ENCODE assay signal across 10 cellular contexts in the genomic region with DNA sequence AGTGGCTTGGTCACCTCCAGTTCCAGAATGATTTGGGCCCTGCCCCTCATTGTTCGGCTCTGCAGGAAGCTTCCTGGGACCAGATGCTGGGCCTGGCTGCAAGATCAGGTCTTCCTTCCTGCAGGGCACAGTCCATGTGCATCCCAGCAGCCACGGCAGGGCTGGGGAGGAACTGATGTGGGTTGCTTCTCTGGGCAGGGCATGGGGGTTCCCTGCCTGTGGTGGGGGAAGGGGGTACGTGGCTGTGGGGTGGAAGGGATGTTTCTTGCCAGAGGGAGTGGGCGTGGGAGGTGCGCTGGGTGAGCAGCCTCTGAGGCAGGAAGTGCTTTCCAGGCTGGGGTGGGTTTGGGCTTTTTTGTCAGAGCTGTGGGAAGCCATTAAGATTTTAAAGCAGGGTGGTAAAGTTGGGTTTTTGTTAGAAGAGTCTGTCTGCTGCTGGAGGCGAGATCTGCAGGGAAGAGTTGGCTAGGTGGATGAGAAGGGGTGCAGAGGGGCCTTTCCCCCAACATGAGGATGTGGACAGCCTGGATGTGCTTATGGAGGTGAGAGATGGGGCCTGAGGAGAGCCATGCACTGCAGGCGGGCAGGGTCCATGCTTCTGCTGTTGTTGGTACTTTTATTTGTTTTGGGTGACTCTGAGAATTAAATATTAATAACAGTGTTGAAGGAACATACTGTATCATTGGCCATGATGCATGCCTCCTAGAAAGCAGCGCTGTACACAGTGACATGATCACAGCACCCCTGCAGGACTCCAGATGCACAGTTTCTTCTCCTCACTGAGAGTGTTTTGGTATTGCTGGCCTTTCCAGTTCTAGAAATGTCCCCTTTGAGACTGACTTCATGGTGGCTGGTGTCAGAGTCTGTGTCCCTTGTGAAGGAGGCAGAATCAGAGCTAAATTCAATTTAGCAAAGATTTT. TPM values are rescaled to one million over a fixed set of nuclear protein-coding genes. Genes with fewer than 3 reads are reported as not detected.
DNase-seq lines count a peak whose midpoint lies in the region; ATAC-seq, FAIRE-seq and TF ChIP-seq lines count a peak whose summit lies in the region.
"Had no signal": no experiment of that assay in that cellular context is flagged by ENCODE, and none has a peak within 500 bp of the region (broad histone marks: within the 10 kb centered on the region; RNA-seq: fewer than 3 reads in every experiment).

No MANE protein-coding gene starts in this region.

- DNase-seq in activated CD4-positive, alpha-beta T cell treated with anti-CD3 and anti-CD28 coated beads, Interleukin-2, amount 10 ng/mL, durations not matched to agents 24 days and 14 days: peak; percentile 81
- DNase-seq in effector memory CD8-positive, alpha-beta T cell: no peak
- no peak for DNase-seq in OCI-M1 (lab: John Stamatoyannopoulos, UW)
- no peak for DNase-seq in NCI-H128 (lab: John Stamatoyannopoulos, UW; ENCODE audit: unreplicated experiment)
- no peak for DNase-seq in RKO (ENCODE audit: low spot score)
- DNase-seq in GM12892 (ENCODE audit: insufficient read length): no peak
- DNase-seq: kidney, posterior cingulate gyrus had no signal

- peak overlapping the region; percentile 24 to 81 (median 25) for H3K27ac Mint-ChIP-seq in IgD-negative memory B cell
- peak overlapping the region; percentile 82 for H3K27ac Mint-ChIP-seq in activated CD4-positive, alpha-beta T cell treated with anti-CD3 and anti-CD28 coated beads, Interleukin-2, amount 10 ng/mL, durations not matched to agents 24 days and 14 days
- H3K27ac Mint-ChIP-seq in effector memory CD8-positive, alpha-beta T cell: peak overlapping the region; percentile 74 to 94
- peak overlapping the region; percentile 79 for H3K27ac Mint-ChIP-seq in stimulated activated memory B cell treated with anti-CD40 and anti-IgM and Interleukin-4, amounts not matched to agents 10 μg/mL and 1 μg/mL and 100 μg/mL, for 72 hours

- no peaks in the 10 kb centered on the region for H3K9me3 Mint-ChIP-seq in IgD-negative memory B cell
- no peaks in the 10 kb centered on the region for H3K9me3 Mint-ChIP-seq in activated CD4-positive, alpha-beta T cell treated with anti-CD3 and anti-CD28 coated beads, Interleukin-2, amount 10 ng/mL, durations not matched to agents 24 days and 14 days
- H3K9me3 Mint-ChIP-seq in effector memory CD8-positive, alpha-beta T cell: no peaks in the 10 kb centered on the region
- H3K9me3 Mint-ChIP-seq in stimulated activated memory B cell treated with anti-CD40 and anti-IgM and Interleukin-4, amounts not matched to agents 10 μg/mL and 1 μg/mL and 100 μg/mL, for 72 hours: no peaks in the 10 kb centered on the region

- intact Hi-C loops in activated CD4-positive, alpha-beta T cell treated with anti-CD3 and anti-CD28 coated beads, Interleukin-2, amount 10 ng/mL, durations not matched to agents 24 days and 14 days (cut with micrococcal nuclease): loop anchor here (5.0 kb wide), 1 partner anchor 42 kb away; no protein-coding TSS in a partner anchor

- peak; percentile 67 for ATAC-seq in effector memory CD8-positive, alpha-beta T cell (replicated peaks)
- ATAC-seq in stimulated activated memory B cell treated with anti-CD40 and anti-IgM and Interleukin-4, amounts not matched to agents 10 μg/mL and 1 μg/mL and 100 μg/mL, for 72 hours: peak; percentile 39

- H3K4me1 Mint-ChIP-seq in IgD-negative memory B cell: peaks cover 10 to 30% (median 21%) of the 10 kb centered on the region in 3 donors
- H3K4me1 Mint-ChIP-seq in activated CD4-positive, alpha-beta T cell treated with anti-CD3 and anti-CD28 coated beads, Interleukin-2, amount 10 ng/mL, durations not matched to agents 24 days and 14 days: peaks cover 40% of the 10 kb centered on the region
- peaks cover 36 to 45% of the 10 kb centered on the region in 2 donors for H3K4me1 Mint-ChIP-seq in effector memory CD8-positive, alpha-beta T cell (ENCODE audit: low read depth in 2 of 2)
- peaks cover 36% of the 10 kb centered on the region for H3K4me1 Mint-ChIP-seq in stimulated activated memory B cell treated with anti-CD40 and anti-IgM and Interleukin-4, amounts not matched to agents 10 μg/mL and 1 μg/mL and 100 μg/mL, for 72 hours

- H3K36me3 Mint-ChIP-seq in IgD-negative memory B cell: peaks cover 7% of the 10 kb centered on the region
- peaks cover 31% of the 10 kb centered on the region for H3K36me3 Mint-ChIP-seq in activated CD4-positive, alpha-beta T cell treated with anti-CD3 and anti-CD28 coated beads, Interleukin-2, amount 10 ng/mL, durations not matched to agents 24 days and 14 days (ENCODE audit: low read depth)
- H3K36me3 Mint-ChIP-seq in effector memory CD8-positive, alpha-beta T cell (ENCODE audit: insufficient read depth): peaks cover 33% of the 10 kb centered on the region
- peaks cover 57% of the 10 kb centered on the region for H3K36me3 Mint-ChIP-seq in stimulated activated memory B cell treated with anti-CD40 and anti-IgM and Interleukin-4, amounts not matched to agents 10 μg/mL and 1 μg/mL and 100 μg/mL, for 72 hours

- TF ChIP-seq POLR2A in GM12892 (IDR thresholded peaks at IDR 0.05; ENCODE audit: low read depth, low read length): no peak

- H3K4me3 Mint-ChIP-seq in IgD-negative memory B cell: peak overlapping the region in 2 of 4 donors; percentile 21 to 45
- H3K4me3 Mint-ChIP-seq in activated CD4-positive, alpha-beta T cell treated with anti-CD3 and anti-CD28 coated beads, Interleukin-2, amount 10 ng/mL, durations not matched to agents 24 days and 14 days: peak overlapping the region; percentile 52
- H3K4me3 Mint-ChIP-seq in effector memory CD8-positive, alpha-beta T cell: peak overlapping the region; percentile 64 to 68
- H3K4me3 Mint-ChIP-seq in stimulated activated memory B cell treated with anti-CD40 and anti-IgM and Interleukin-4, amounts not matched to agents 10 μg/mL and 1 μg/mL and 100 μg/mL, for 72 hours: no peak overlapping the region

- FAIRE-seq in GM12892 (lab: Jason Lieb, UNC): no peak
- FAIRE-seq: kidney had no signal

- no peaks in the 10 kb centered on the region for H3K27me3 Mint-ChIP-seq in IgD-negative memory B cell
- no peaks in the 10 kb centered on the region for H3K27me3 Mint-ChIP-seq in activated CD4-positive, alpha-beta T cell treated with anti-CD3 and anti-CD28 coated beads, Interleukin-2, amount 10 ng/mL, durations not matched to agents 24 days and 14 days
- H3K27me3 Mint-ChIP-seq in effector memory CD8-positive, alpha-beta T cell: no peaks in the 10 kb centered on the region
- no peaks in the 10 kb centered on the region for H3K27me3 Mint-ChIP-seq in stimulated activated memory B cell treated with anti-CD40 and anti-IgM and Interleukin-4, amounts not matched to agents 10 μg/mL and 1 μg/mL and 100 μg/mL, for 72 hours

RNA-seq across cellular contexts. Expression of a gene that starts 45.3 kb away (rescaled TPM):
- 44.9 TPM for polyA plus RNA-seq in IgD-negative memory B cell
- 49.1 and 52.8 TPM in 2 replicates for total RNA-seq in activated CD4-positive, alpha-beta T cell treated with anti-CD3 and anti-CD28 coated beads, Interleukin-2, amount 10 ng/mL, durations not matched to agents 24 days and 14 days
- 63.1 TPM for polyA plus RNA-seq in GM12892 (2012; ENCODE audit: missing spikeins)

Comparison
In these comparisons a context has a peak if more than half of its experiments do, and no peak if none do; other contexts are left out.
1. H3K27ac Mint-ChIP-seq: peak in every context shown above with its lines; median percentile 84 in effector memory CD8-positive, alpha-beta T cell; 82 in activated CD4-positive, alpha-beta T cell treated with anti-CD3 and anti-CD28 coated beads, Interleukin-2, amount 10 ng/mL, durations not matched to agents 24 days and 14 days; 79 in stimulated activated memory B cell treated with anti-CD40 and anti-IgM and Interleukin-4, amounts not matched to agents 10 μg/mL and 1 μg/mL and 100 μg/mL, for 72 hours; 25 in IgD-negative memory B cell.